Comparison of ENCODE assay signal across 12 cellular contexts in genomic region chr6:137832110-137832509, GRCh38. TPM values are rescaled to one million over a fixed set of nuclear protein-coding genes. Genes with fewer than 3 reads are reported as not detected.
DNase-seq lines count a peak whose midpoint lies in the region; ATAC-seq and TF ChIP-seq lines count a peak whose summit lies in the region.
"Had no signal": no experiment of that assay in that cellular context is flagged by ENCODE, and none has a peak within 500 bp of the region (broad histone marks: within the 10 kb centered on the region; RNA-seq: fewer than 3 reads in every experiment).

No MANE protein-coding gene starts in this region.

- peak overlapping the region; percentile 36 for H3K27ac Mint-ChIP-seq in activated CD8-positive, alpha-beta T cell treated with anti-CD3 and anti-CD28 coated beads for 36 hours
- H3K27ac Mint-ChIP-seq in immature natural killer cell: peak overlapping the region in 1 of 6 donors; percentile 37

- ATAC-seq in activated CD8-positive, alpha-beta T cell treated with anti-CD3 and anti-CD28 coated beads for 36 hours: no peak
- ATAC-seq in HG02610 (IDR thresholded peaks at IDR 0.05; ENCODE audit: unreplicated experiment): no peak
- ATAC-seq: psoas muscle had no signal

- H3K4me3 Mint-ChIP-seq in activated CD8-positive, alpha-beta T cell treated with anti-CD3 and anti-CD28 coated beads for 36 hours: no peak overlapping the region
- H3K4me3 Mint-ChIP-seq in immature natural killer cell: no peak overlapping the region
- H3K4me3 Mint-ChIP-seq: CD8-positive, alpha-beta memory T cell had no signal

- DNase-seq in AG08395 (ENCODE audit: low spot score): peak; percentile 71
- DNase-seq in HS-5 (ENCODE audit: low read depth): peak; percentile 94
- DNase-seq in activated CD8-positive, alpha-beta T cell treated with anti-CD3 and anti-CD28 coated beads for 36 hours: no peak
- DNase-seq in iris pigment epithelial cell (ENCODE audit: low read depth): peak; percentile 94
- DNase-seq in cerebellum (ENCODE audit: low spot score): no peak
- DNase-seq in AML-193 (lab: John Stamatoyannopoulos, UW): no peak
- no peak for DNase-seq in immature natural killer cell
- DNase-seq: CD8-positive, alpha-beta memory T cell; left cardiac atrium; NCI-H526 treated with DMSO at 0.1 percent for 48 hours; psoas muscle had no signal

- intact Hi-C loops in activated CD8-positive, alpha-beta T cell treated with anti-CD3 and anti-CD28 coated beads for 36 hours (cut with micrococcal nuclease): loop anchor here (5.0 kb wide), 1 partner anchor 40 kb away; no protein-coding TSS in a partner anchor

- POLR2A ChIA-PET in activated CD8-positive, alpha-beta T cell treated with anti-CD3 and anti-CD28 coated beads for 36 hours (lab: Charles Lee): interaction anchor here (1.2 to 3.1 kb wide), 3 partner anchors 15 to 38 kb away, joined by 3 to 9 read pairs (median 4); no protein-coding TSS in a partner anchor

- peaks cover 10% of the 10 kb centered on the region for H3K36me3 Mint-ChIP-seq in activated CD8-positive, alpha-beta T cell treated with anti-CD3 and anti-CD28 coated beads for 36 hours (ENCODE audit: low read depth)
- H3K36me3 Mint-ChIP-seq in immature natural killer cell: no peaks in the 10 kb centered on the region

- no peaks in the 10 kb centered on the region for H3K27me3 Mint-ChIP-seq in activated CD8-positive, alpha-beta T cell treated with anti-CD3 and anti-CD28 coated beads for 36 hours
- H3K27me3 Mint-ChIP-seq in immature natural killer cell (ENCODE audit: low read depth in 3 of 3): peaks cover 0 to 2% (median 1%) of the 10 kb centered on the region in 3 donors
- H3K27me3 Mint-ChIP-seq: CD8-positive, alpha-beta memory T cell had no signal

- H3K9me3 Mint-ChIP-seq in activated CD8-positive, alpha-beta T cell treated with anti-CD3 and anti-CD28 coated beads for 36 hours: peaks cover 12% of the 10 kb centered on the region
- no peaks in the 10 kb centered on the region for H3K9me3 Mint-ChIP-seq in immature natural killer cell
- H3K9me3 Mint-ChIP-seq: CD8-positive, alpha-beta memory T cell had no signal

- CTCF ChIA-PET in activated CD8-positive, alpha-beta T cell treated with anti-CD3 and anti-CD28 coated beads for 36 hours (lab: Charles Lee): no interaction called here

- TF ChIP-seq CTCF in activated CD8-positive, alpha-beta T cell treated with anti-CD3 and anti-CD28 coated beads for 36 hours (IDR thresholded peaks at IDR 0.05): no peak

- H3K4me1 Mint-ChIP-seq in activated CD8-positive, alpha-beta T cell treated with anti-CD3 and anti-CD28 coated beads for 36 hours (ENCODE audit: low read depth): peaks cover 55% of the 10 kb centered on the region
- peaks cover 29 to 36% of the 10 kb centered on the region in 2 donors for H3K4me1 Mint-ChIP-seq in immature natural killer cell

RNA-seq across cellular contexts. Expression of gene TNFAIP3, which starts 34.9 kb away (rescaled TPM):
- total RNA-seq in activated CD8-positive, alpha-beta T cell treated with anti-CD3 and anti-CD28 coated beads for 36 hours: 100 to 1,000 TPM; 399 to 402 TPM
- total RNA-seq in cerebellum: 1.6 TPM
- 100 to 1,000 TPM in 2 of 3 donors, 10 to 100 TPM in 1; 55.8 to 118 (median 117) TPM for polyA plus RNA-seq in immature natural killer cell

Comparison
In these comparisons a context has a peak if more than half of its experiments do, and no peak if none do; other contexts are left out.
1. DNase-seq: peak in AG08395 (single experiment), HS-5 (single experiment) and iris pigment epithelial cell (single experiment); none in activated CD8-positive, alpha-beta T cell treated with anti-CD3 and anti-CD28 coated beads for 36 hours (single experiment), cerebellum (single experiment), AML-193 (0 of 2) and immature natural killer cell (0 of 3).
2. RNA of gene TNFAIP3, which starts 34.9 kb away (total RNA-seq): 399 to 402 TPM in activated CD8-positive, alpha-beta T cell treated with anti-CD3 and anti-CD28 coated beads for 36 hours; 1.6 TPM in cerebellum (single experiment); every median in the first group is over 100 times any median in the second.